1 cellular context compared by ENCODE assay signal in the genomic region with DNA sequence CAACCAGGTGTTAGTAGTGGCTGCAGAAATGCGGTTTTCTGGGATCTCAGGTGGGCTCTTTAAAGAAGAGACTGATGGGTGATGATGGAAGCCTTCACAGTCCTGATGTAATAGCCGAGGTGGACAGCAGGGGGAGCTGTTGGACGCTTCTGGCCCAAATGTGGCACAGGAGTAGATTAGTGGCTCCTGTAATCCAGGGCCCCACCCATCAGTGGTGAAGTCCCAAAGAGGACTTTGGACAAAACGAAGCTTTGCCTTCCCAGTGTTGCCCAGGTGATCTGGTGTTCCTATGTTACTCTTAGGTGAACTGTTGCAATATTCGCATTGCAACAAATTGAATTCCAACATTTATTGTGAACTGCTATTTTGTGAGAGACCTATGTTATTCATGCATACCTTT.
TF ChIP-seq lines count a peak whose summit lies in the region.

No MANE protein-coding gene starts in this region.

TF ChIP-seq in endothelial cell of umbilical vein, 7 proteins besides CTCF, POLR2A, EP300 and RAD21 (continued from another document):
- TF ChIP-seq FOS (IDR thresholded peaks at IDR 0.05; ENCODE audit: borderline replicate concordance, insufficient read depth, low read length) (no peak), EZH2 (IDR thresholded peaks at IDR 0.05; ENCODE audit: borderline replicate concordance, low read depth, low read length, severe bottlenecking) (no peak), POLR2AphosphoS5 (IDR thresholded peaks at IDR 0.05; ENCODE audit: insufficient read depth, low read depth, low read length) (no peak), JUN (IDR thresholded peaks at IDR 0.05; ENCODE audit: borderline replicate concordance, insufficient read depth, insufficient read length, low read depth) (no peak)
- TF ChIP-seq, protein P1, sequence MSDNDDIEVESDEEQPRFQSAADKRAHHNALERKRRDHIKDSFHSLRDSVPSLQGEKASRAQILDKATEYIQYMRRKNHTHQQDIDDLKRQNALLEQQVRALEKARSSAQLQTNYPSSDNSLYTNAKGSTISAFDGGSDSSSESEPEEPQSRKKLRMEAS (IDR thresholded peaks at IDR 0.05; ENCODE audit: insufficient read depth, insufficient read length): no peak
TF ChIP-seq in endothelial cell of umbilical vein: peak in this region for 0.
